Comparison of ENCODE assay signal across 1 cellular context in genomic region chr20:4962257-4962855, GRCh38.
TF ChIP-seq lines count a peak whose summit lies in the region.

No MANE protein-coding gene starts in this region.

TF ChIP-seq in GM23338, 12 proteins besides CTCF, POLR2A, EP300 and RAD21 (continued from another document):
- TF ChIP-seq ZNF462 (CRISPR knock-in tag; IDR thresholded peaks at IDR 0.05): no peak
- no peak for TF ChIP-seq EZH2phosphoT487 (IDR thresholded peaks at IDR 0.05; ENCODE audit: unreplicated experiment)
